In genomic region chr13:50124536-50125305, GRCh38 we compare ENCODE assay signal across 1 cellular context.
TF ChIP-seq lines count a peak whose summit lies in the region.

No MANE protein-coding gene starts in this region.

TF ChIP-seq in HepG2, 621 proteins besides CTCF, POLR2A, EP300 and RAD21 (continued from another document and continues in another):
- TF ChIP-seq ZHX2 (IDR thresholded peaks at IDR 0.05; ENCODE audit: low read depth): no peak; the same call in 1 of the 2 replicates
- no peak for TF ChIP-seq ZHX2 (CRISPR knock-in tag; IDR thresholded peaks at IDR 0.05; ENCODE audit: borderline replicate concordance)
- 0 out of 2 replicates have a peak, but pooled peaks have one; percentile 6 for TF ChIP-seq BORCS8-MEF2B (CRISPR knock-in tag; IDR thresholded peaks at IDR 0.05)
- peak; percentile 48 for TF ChIP-seq TAF15 (IDR thresholded peaks at IDR 0.05; ENCODE audit: low read depth, low read length, poor library complexity, severe bottlenecking)
- no peak; the same call in 1 of the 2 replicates for TF ChIP-seq ZNF629 (CRISPR knock-in tag; conservative IDR thresholded peaks at IDR 0.05)
- peak; percentile 80; the same call in 1 of the 2 replicates for TF ChIP-seq CREBL2 (CRISPR knock-in tag; IDR thresholded peaks at IDR 0.05; ENCODE audit: borderline replicate concordance)
- peak; percentile 39; the same call in 1 of the 2 replicates for TF ChIP-seq MEIS1 (CRISPR knock-in tag; IDR thresholded peaks at IDR 0.05; ENCODE audit: borderline replicate concordance)
- TF ChIP-seq TBX2 (CRISPR knock-in tag; IDR thresholded peaks at IDR 0.05; ENCODE audit: borderline replicate concordance): no peak; the same call in none of the 2 replicates
- peak; percentile 72 for TF ChIP-seq PHF8 (CRISPR knock-in tag; IDR thresholded peaks at IDR 0.05)
- peak; percentile 58; the same call in 1 of the 2 replicates for TF ChIP-seq AKAP8 (CRISPR knock-in tag; IDR thresholded peaks at IDR 0.05)
- 0 out of 2 replicates have a peak, but pooled peaks have one; percentile 27 for TF ChIP-seq ZSCAN29 (CRISPR knock-in tag; conservative IDR thresholded peaks at IDR 0.05)
- TF ChIP-seq ZMYM4 (CRISPR knock-in tag; IDR thresholded peaks at IDR 0.05): peak; percentile 59; the same call in 1 of the 2 replicates
- TF ChIP-seq SAP130 (CRISPR knock-in tag; IDR thresholded peaks at IDR 0.05; ENCODE audit: low read depth): peak; percentile 24; the same call in 1 of the 2 replicates
- peak; percentile 28 for TF ChIP-seq ZBTB2 (CRISPR knock-in tag; IDR thresholded peaks at IDR 0.05; ENCODE audit: low read depth)
- peak; percentile 48; the same call in 1 of the 3 replicates for TF ChIP-seq MXI1 (IDR thresholded peaks at IDR 0.05; ENCODE audit: borderline replicate concordance, low read depth, low read length)
- no peak for TF ChIP-seq ZNF609 (CRISPR knock-in tag; IDR thresholded peaks at IDR 0.05; ENCODE audit: borderline replicate concordance)
- TF ChIP-seq FOXP1 (IDR thresholded peaks at IDR 0.05): no peak
- 0 out of 2 replicates have a peak, but pooled peaks have one; percentile 20 for TF ChIP-seq FOXP1 (CRISPR knock-in tag; IDR thresholded peaks at IDR 0.05)
- TF ChIP-seq KDM2A (CRISPR knock-in tag; IDR thresholded peaks at IDR 0.05; ENCODE audit: borderline replicate concordance, low read depth): peak; percentile 65
- peak; percentile 69 for TF ChIP-seq ZNF687 (CRISPR knock-in tag; IDR thresholded peaks at IDR 0.05)
- peak; percentile 23; the same call in 1 of the 2 replicates for TF ChIP-seq FOXA3 (CRISPR knock-in tag; IDR thresholded peaks at IDR 0.05)
- TF ChIP-seq PHF5A (CRISPR knock-in tag; IDR thresholded peaks at IDR 0.05; ENCODE audit: low read depth, unreplicated experiment): no peak
- peak; percentile 48; the same call in 1 of the 2 replicates for TF ChIP-seq POGK (CRISPR knock-in tag; conservative IDR thresholded peaks at IDR 0.05)
- peak; percentile 82 for TF ChIP-seq ZSCAN21 (CRISPR knock-in tag; IDR thresholded peaks at IDR 0.05; ENCODE audit: borderline replicate concordance)
- TF ChIP-seq POLR2AphosphoS5 (IDR thresholded peaks at IDR 0.05; ENCODE audit: low read depth, low read length): no peak; the same call in 1 of the 2 replicates
- TF ChIP-seq HHEX (CRISPR knock-in tag; IDR thresholded peaks at IDR 0.05): no peak
- peak; percentile 82; the same call in 1 of the 2 replicates for TF ChIP-seq ZBTB7A (CRISPR knock-in tag; IDR thresholded peaks at IDR 0.05)
- 0 out of 2 replicates have a peak, but pooled peaks have one; percentile 33 for TF ChIP-seq ZBTB42 (CRISPR knock-in tag; IDR thresholded peaks at IDR 0.05)
- TF ChIP-seq KLF6 (CRISPR knock-in tag; IDR thresholded peaks at IDR 0.05): no peak
- TF ChIP-seq HMGXB4 (CRISPR knock-in tag; IDR thresholded peaks at IDR 0.05; ENCODE audit: borderline replicate concordance in 1 of 2, low read depth in 1 of 2): peak; percentile 8 to 38; a peak in 3 of 4 replicates
- peak; percentile 97 for TF ChIP-seq HNRNPK (IDR thresholded peaks at IDR 0.05; ENCODE audit: low read depth, low read length, poor library complexity, severe bottlenecking)
- TF ChIP-seq NCOA5 (CRISPR knock-in tag; IDR thresholded peaks at IDR 0.05): no peak
- peak; percentile 19; the same call in 1 of the 2 replicates for TF ChIP-seq ZNF546 (CRISPR knock-in tag; conservative IDR thresholded peaks at IDR 0.05)
- TF ChIP-seq GMEB1 (CRISPR knock-in tag; IDR thresholded peaks at IDR 0.05; ENCODE audit: borderline replicate concordance): peak; percentile 26; the same call in 1 of the 2 replicates
- no peak; the same call in 1 of the 2 replicates for TF ChIP-seq YEATS4 (CRISPR knock-in tag; IDR thresholded peaks at IDR 0.05; ENCODE audit: borderline replicate concordance)
